In genomic region chr1:18132022-18132706, GRCh38 we compare ENCODE assay signal across 2 cellular contexts.
TF ChIP-seq lines count a peak whose summit lies in the region.

No MANE protein-coding gene starts in this region.

TF ChIP-seq in HEK293, 187 proteins besides CTCF, POLR2A, EP300 and RAD21 (continued from another document):
- no peak for TF ChIP-seq ZNF555 (tag by site-specific recombination; conservative IDR thresholded peaks at IDR 0.05)
- TF ChIP-seq PRDM10 (tag by site-specific recombination; IDR thresholded peaks at IDR 0.05) = no peak
- no peak for TF ChIP-seq KLF8 (tag by site-specific recombination; IDR thresholded peaks at IDR 0.05)

TF ChIP-seq in K562, 482 proteins besides CTCF, POLR2A, EP300 and RAD21 (continued from another document):
- TF ChIP-seq ZBTB2 (IDR thresholded peaks at IDR 0.05) = no peak
- TF ChIP-seq RAD51 (IDR thresholded peaks at IDR 0.05; ENCODE audit: borderline replicate concordance, low read depth) = no peak
- no peak for TF ChIP-seq TEAD4 (IDR thresholded peaks at IDR 0.05; ENCODE audit: low read length)
- no peak for TF ChIP-seq TEAD4 (CRISPR knock-in tag; IDR thresholded peaks at IDR 0.05; ENCODE audit: borderline replicate concordance)
- no peak for TF ChIP-seq SOX6 (IDR thresholded peaks at IDR 0.05)
